10 cellular contexts compared by ENCODE assay signal in genomic region chr16:86619263-86619935, GRCh38. TPM values are rescaled to one million over a fixed set of nuclear protein-coding genes. Genes with fewer than 3 reads are reported as not detected.
A peak's percentile ranks its signal among the peaks of the same experiment; 100 is the strongest.
DNase-seq lines count a peak whose midpoint lies in the region; ATAC-seq and TF ChIP-seq lines count a peak whose summit lies in the region.
"Had no signal": no experiment of that assay in that cellular context is flagged by ENCODE, and none has a peak within 500 bp of the region (broad histone marks: within the 10 kb centered on the region; RNA-seq: fewer than 3 reads in every experiment).

No MANE protein-coding gene starts in this region.

- no peaks in the 10 kb centered on the region for H3K36me3 ChIP-seq in testis (ENCODE audit: low read depth, missing control alignments)

- TF ChIP-seq CTCF in fibroblast of villous mesenchyme (IDR thresholded peaks at IDR 0.05; ENCODE audit: insufficient read depth, low read depth, low read length) (no peak), testis (IDR thresholded peaks at IDR 0.05) (no peak)

- H3K9me3 ChIP-seq in testis = no peaks in the 10 kb centered on the region

- TF ChIP-seq POLR2A in testis (IDR thresholded peaks at IDR 0.05) = no peak

- WGBS in testis, 2 donors = 54 to 63% methylated on average over 19 to 25 of the region's 25 CpGs

- peaks cover 3% of the 10 kb centered on the region for H3K4me1 ChIP-seq in testis

- intact Hi-C loops in testis (cut with DNase I; ENCODE audit: low total_unique reads) = no loop called here

- no peak overlapping the region for H3K27ac ChIP-seq in testis

- H3K4me3 ChIP-seq in fibroblast of villous mesenchyme (ENCODE audit: low read depth, low read length) (peak overlapping the region; percentile 50), testis (peak overlapping the region; percentile 36 to 46)

- peak; percentile 3 for DNase-seq in NCI-H82 (lab: John Stamatoyannopoulos, UW)
- no peak for DNase-seq in NCI-H82 treated with DMSO at 0.1 percent for 48 hours (lab: John Stamatoyannopoulos, UW; ENCODE audit: unreplicated experiment)
- peak; percentile 36 for DNase-seq in NCI-H69 (lab: John Stamatoyannopoulos, UW)
- peak; percentile 41 for DNase-seq in fibroblast of villous mesenchyme (ENCODE audit: low read depth)
- peak; percentile 63 for DNase-seq in testis
- no peak for DNase-seq in T-helper 9 cell
- DNase-seq in HCEC 1CT = no peak
- DNase-seq: activated T-cell treated with anti-CD3 and anti-CD28 coated beads, Interleukin-2, amount 50 U/mL, for 24 hours; EL had no signal

- no peak for ATAC-seq in HG02798 (IDR thresholded peaks at IDR 0.05; ENCODE audit: poor library complexity, unreplicated experiment)

- H3K27me3 ChIP-seq in testis = no peaks in the 10 kb centered on the region

RNA-seq across cellular contexts. Expression of gene FOXL1, which starts 41.0 kb away (rescaled TPM):
- total RNA-seq in fibroblast of villous mesenchyme (0.86 and 3.5 TPM in 2 replicates), testis (1 to 10 TPM; 4.6 to 5.9 TPM)
- 1.4 TPM for polyA plus RNA-seq in testis (ENCODE audit: insufficient read depth, low read depth, low replicate concordance)

RNA-seq across cellular contexts. Expression of gene FOXC2, which starts 52.8 kb away (rescaled TPM):
- 0.64 TPM in 1 of 2 replicates, not detected in the other for total RNA-seq in fibroblast of villous mesenchyme
- total RNA-seq in testis = 10 to 100 TPM in 1 of 2 donors, 1 to 10 TPM in 1; 7.6 to 11.2 TPM
- polyA plus RNA-seq in testis (ENCODE audit: insufficient read depth, low read depth, low replicate concordance) = 3.9 TPM

Comparison
In these comparisons a context has a peak if more than half of its experiments do, and no peak if none do; other contexts are left out.
1. DNase-seq: peak in NCI-H82 (single experiment), NCI-H69 (single experiment), fibroblast of villous mesenchyme (single experiment) and testis (single experiment); none in NCI-H82 treated with DMSO at 0.1 percent for 48 hours (single experiment), T-helper 9 cell (single experiment) and HCEC 1CT (single experiment).